9 cellular contexts compared by ENCODE assay signal in genomic region chr16:29975811-29976511, GRCh38. TPM values are rescaled to one million over a fixed set of nuclear protein-coding genes. Genes with fewer than 3 reads are reported as not detected.
DNase-seq lines count a peak whose midpoint lies in the region; ATAC-seq and TF ChIP-seq lines count a peak whose summit lies in the region.
"Had no signal": no experiment of that assay in that cellular context is flagged by ENCODE, and none has a peak within 500 bp of the region (broad histone marks: within the 10 kb centered on the region; RNA-seq: fewer than 3 reads in every experiment).

No MANE protein-coding gene starts in this region.

- H3K36me3 Mint-ChIP-seq in Calu3 (ENCODE audit: insufficient read depth, unreplicated experiment), result peaks cover 58% of the 10 kb centered on the region

- H3K9me3 ChIP-seq in OCI-LY7 (ENCODE audit: low read length) (no peaks in the 10 kb centered on the region), endocrine pancreas (ENCODE audit: control insufficient read depth, low read length) (no peaks in the 10 kb centered on the region), osteoblast (ENCODE audit: low read depth, low read length) (no peaks in the 10 kb centered on the region)

- no peaks in the 10 kb centered on the region for H3K27me3 Mint-ChIP-seq in Calu3 (ENCODE audit: unreplicated experiment)

- no peaks in the 10 kb centered on the region for H3K9me3 Mint-ChIP-seq in Calu3 (ENCODE audit: low read depth, unreplicated experiment)

- intact Hi-C loops in Calu3 (cut with micrococcal nuclease; ENCODE audit: unreplicated experiment), result loop anchor here (10.0 kb wide), 1 partner anchor 51 kb away; the partner anchor contains the start of gene KCTD13
- intact Hi-C loops in OCI-LY7 (cut with micrococcal nuclease; ENCODE audit: unreplicated experiment), result no loop called here

- peaks cover 26% of the 10 kb centered on the region for H3K4me1 Mint-ChIP-seq in Calu3 (ENCODE audit: low read depth, unreplicated experiment)

- CTCF ChIA-PET in Calu3 (lab: Charles Lee), result interaction anchor here (0.8 to 1.9 kb wide), 3 partner anchors 8 to 29 kb away, joined by 3 to 6 read pairs (median 3); no protein-coding TSS in a partner anchor
- CTCF ChIA-PET in OCI-LY7 (lab: Charles Lee; ENCODE audit: unreplicated experiment), result no interaction called here

- H3K27ac ChIP-seq in OCI-LY7 (ENCODE audit: low read depth, low read length, poor library complexity, severe bottlenecking), result peak overlapping the region; percentile 6
- H3K27ac ChIP-seq in osteoblast (ENCODE audit: low read depth, low read length), result peak overlapping the region; percentile 7

- POLR2A ChIA-PET in OCI-LY7 (lab: Charles Lee), result interaction anchor here (0.8 to 2.1 kb wide), 4 partner anchors 10 to 50 kb away, joined by 4 to 7 read pairs (median 6); partner anchors contain the start of genes HIRIP3, KCTD13 and TMEM219

- peak overlapping the region; percentile 85 for H3K4me3 Mint-ChIP-seq in Calu3 (ENCODE audit: low read depth, unreplicated experiment)

- peak overlapping the region; percentile 30 for H3K9ac ChIP-seq in endocrine pancreas (ENCODE audit: control insufficient read depth, insufficient read depth, low read length)

- no peak overlapping the region for H3K27ac Mint-ChIP-seq in Calu3 (ENCODE audit: unreplicated experiment)

- H3K9me2 ChIP-seq in OCI-LY7 (ENCODE audit: insufficient read depth, low read length), result no peaks in the 10 kb centered on the region

- H4K20me1 ChIP-seq in OCI-LY7 (ENCODE audit: insufficient read depth, low read length) (0 out of 2 replicates have a peak, but pooled peaks cover 12% of the 10 kb centered on the region), osteoblast (ENCODE audit: insufficient read depth, low read length) (peaks cover 49% of the 10 kb centered on the region)

- ATAC-seq in HG02870 (IDR thresholded peaks at IDR 0.05; ENCODE audit: unreplicated experiment), result no peak

- no peaks in the 10 kb centered on the region for H3K27me3 ChIP-seq in endocrine pancreas (ENCODE audit: control insufficient read depth, insufficient read depth, low read length)
- H3K27me3 ChIP-seq in osteoblast (ENCODE audit: insufficient read depth, low read length), result no peaks in the 10 kb centered on the region

- H3K4me1 ChIP-seq in OCI-LY7 (ENCODE audit: insufficient read depth, low read length, poor library complexity, severe bottlenecking), result peaks cover 34% of the 10 kb centered on the region
- no peaks in the 10 kb centered on the region for H3K4me1 ChIP-seq in endocrine pancreas (ENCODE audit: control insufficient read depth, insufficient read depth, low read length)
- peaks cover 28% of the 10 kb centered on the region for H3K4me1 ChIP-seq in osteoblast (ENCODE audit: insufficient read depth, low read length)

- peak overlapping the region; percentile 100 for H3K4me2 ChIP-seq in OCI-LY7 (ENCODE audit: low read length)
- peak overlapping the region; percentile 91 for H3K4me2 ChIP-seq in osteoblast (ENCODE audit: insufficient read depth, low read length)

- no TSS peak for BruUV-seq in Calu3 (replicated peaks; lab: Mats Ljungman, UMichigan)
- no TSS peak for BruUV-seq in OCI-LY7 (replicated peaks; lab: Mats Ljungman, UMichigan)

- peaks cover 34% of the 10 kb centered on the region for H3K79me2 ChIP-seq in OCI-LY7 (ENCODE audit: insufficient read depth, low read depth, low read length)
- H3K79me2 ChIP-seq in osteoblast (ENCODE audit: insufficient read depth, low read length), result peaks cover 63% of the 10 kb centered on the region

- TF ChIP-seq CTCF in Calu3 (IDR thresholded peaks at IDR 0.05; ENCODE audit: unreplicated experiment) (no peak), OCI-LY7 (conservative IDR thresholded peaks at IDR 0.05; ENCODE audit: low read length) (peak; percentile 51; the same call in 1 of the 2 replicates), osteoblast (IDR thresholded peaks at IDR 0.05; ENCODE audit: extremely low read depth, low read depth, low read length) (no peak)

- H3K4me3 ChIP-seq in OCI-LY7 (ENCODE audit: low read depth, low read length, poor library complexity, severe bottlenecking) (peak overlapping the region; percentile 99), endocrine pancreas (ENCODE audit: control insufficient read depth, insufficient read depth, low read length) (peak overlapping the region; percentile 75), osteoblast (ENCODE audit: insufficient read depth, low read length) (peak overlapping the region; percentile 93)

- peaks cover 50% of the 10 kb centered on the region for H3K36me3 ChIP-seq in OCI-LY7 (ENCODE audit: insufficient read depth, low read length)
- H3K36me3 ChIP-seq in endocrine pancreas (ENCODE audit: control insufficient read depth, insufficient read depth, low read length), result peaks cover 9% of the 10 kb centered on the region
- H3K36me3 ChIP-seq in osteoblast (ENCODE audit: insufficient read depth, low read length), result peaks cover 49% of the 10 kb centered on the region

- H2AFZ ChIP-seq in OCI-LY7 (ENCODE audit: low read length), result no peak overlapping the region
- no peak overlapping the region for H2AFZ ChIP-seq in osteoblast (ENCODE audit: low read length)

- DNase-seq in Calu3 (no peak), OCI-LY7 (ENCODE audit: low spot score) (no peak), osteoblast (ENCODE audit: insufficient read length, low spot score, missing footprints) (peak; percentile 85), NCI-H69 (lab: John Stamatoyannopoulos, UW) (no peak), NCI-H146 treated with DMSO at 0.1 percent for 48 hours (lab: John Stamatoyannopoulos, UW; ENCODE audit: unreplicated experiment) (no peak)
- no peak for DNase-seq in effector CD4-positive, alpha-beta T cell

RNA-seq across cellular contexts. Expression of gene TAOK2, which starts 2.3 kb away (rescaled TPM):
- total RNA-seq in Calu3 (2022) (75.9 and 76.2 TPM in 2 replicates), OCI-LY7 (2022) (45.0 and 46.8 TPM in 2 replicates), osteoblast (37.1 and 39.1 TPM in 2 replicates)
- total RNA-seq in OCI-LY7 (2014; rRNA removed; shearing (Covaris generic)), result 31.7 and 33.3 TPM in 2 replicates

RNA-seq across cellular contexts. Expression of gene TMEM219, which starts 14.1 kb away (rescaled TPM):
- 91.1 and 92.1 TPM in 2 replicates for total RNA-seq in Calu3 (2022)
- total RNA-seq in OCI-LY7 (2014; rRNA removed; shearing (Covaris generic)), result 75.7 and 94.1 TPM in 2 replicates
- 82.9 and 88.6 TPM in 2 replicates for total RNA-seq in OCI-LY7 (2022)
- total RNA-seq in osteoblast, result 74.3 and 84.0 TPM in 2 replicates

RNA-seq across cellular contexts. Expression of gene HIRIP3, which starts 19.5 kb away (rescaled TPM):
- total RNA-seq in Calu3 (2022) (26.3 and 28.5 TPM in 2 replicates), OCI-LY7 (2022) (43.2 and 52.3 TPM in 2 replicates), osteoblast (3.5 and 5.8 TPM in 2 replicates)
- total RNA-seq in OCI-LY7 (2014; rRNA removed; shearing (Covaris generic)), result 54.4 and 60.4 TPM in 2 replicates

RNA-seq across cellular contexts. Expression of gene INO80E, which starts 20.1 kb away (rescaled TPM):
- total RNA-seq in Calu3 (2022), result 107 TPM in 2 replicates
- total RNA-seq in OCI-LY7 (2014; rRNA removed; shearing (Covaris generic)), result 88.0 and 94.7 TPM in 2 replicates
- 129 and 140 TPM in 2 replicates for total RNA-seq in OCI-LY7 (2022)
- 14.5 and 16.8 TPM in 2 replicates for total RNA-seq in osteoblast

RNA-seq across cellular contexts. Expression of gene DOC2A, which starts 34.9 kb away (rescaled TPM):
- total RNA-seq in Calu3 (2022) (18.0 and 19.9 TPM in 2 replicates), OCI-LY7 (2022) (0.31 and 0.91 TPM in 2 replicates), osteoblast (not detected in 2 replicates)
- not detected in 2 replicates for total RNA-seq in OCI-LY7 (2014; rRNA removed; shearing (Covaris generic))
- total RNA-seq: myocyte had no signal
